13 cellular contexts compared by ENCODE assay signal in genomic region chr17:66665194-66665593, GRCh38.
DNase-seq lines count a peak whose midpoint lies in the region; FAIRE-seq and TF ChIP-seq lines count a peak whose summit lies in the region.
"Had no signal": no experiment of that assay in that cellular context is flagged by ENCODE, and none has a peak within 500 bp of the region (broad histone marks: within the 10 kb centered on the region; RNA-seq: fewer than 3 reads in every experiment).

No MANE protein-coding gene starts in this region.

- peaks cover 19% of the 10 kb centered on the region for H3K36me3 Mint-ChIP-seq in activated naive CD8-positive, alpha-beta T cell
- H3K36me3 Mint-ChIP-seq in activated naive CD8-positive, alpha-beta T cell treated with anti-CD3 and anti-CD28 coated beads for 36 hours: peaks cover 50% of the 10 kb centered on the region
- H3K36me3 Mint-ChIP-seq in immature natural killer cell: peaks cover 0 to 3% (median 3%) of the 10 kb centered on the region in 3 donors

- peak overlapping the region; percentile 0 for H3K27ac Mint-ChIP-seq in activated naive CD8-positive, alpha-beta T cell
- no peak overlapping the region for H3K27ac Mint-ChIP-seq in activated naive CD8-positive, alpha-beta T cell treated with anti-CD3 and anti-CD28 coated beads for 36 hours
- no peak overlapping the region for H3K27ac Mint-ChIP-seq in immature natural killer cell
- H3K27ac Mint-ChIP-seq: IgD-negative memory B cell had no signal

- H3K36me3 ChIP-seq in bronchial epithelial cell (ENCODE audit: control insufficient read depth, insufficient read depth, low read length): no peaks in the 10 kb centered on the region
- H3K36me3 ChIP-seq: SJCRH30 had no signal

- FAIRE-seq in RCC 7860 (lab: Jason Lieb, UNC) (no peak), bronchial epithelial cell (lab: Jason Lieb, UNC) (no peak)
- FAIRE-seq: H54 had no signal

- TF ChIP-seq CTCF in bronchial epithelial cell (IDR thresholded peaks at IDR 0.05; ENCODE audit: insufficient read depth, low read length, severe bottlenecking): no peak

- H3K4me1 Mint-ChIP-seq in activated naive CD8-positive, alpha-beta T cell (ENCODE audit: low read depth): peaks cover 78% of the 10 kb centered on the region
- H3K4me1 Mint-ChIP-seq in activated naive CD8-positive, alpha-beta T cell treated with anti-CD3 and anti-CD28 coated beads for 36 hours: peaks cover 46% of the 10 kb centered on the region
- peaks cover 26 to 42% of the 10 kb centered on the region in 2 donors for H3K4me1 Mint-ChIP-seq in immature natural killer cell

- H3K27me3 Mint-ChIP-seq in activated naive CD8-positive, alpha-beta T cell: no peaks in the 10 kb centered on the region
- H3K27me3 Mint-ChIP-seq in activated naive CD8-positive, alpha-beta T cell treated with anti-CD3 and anti-CD28 coated beads for 36 hours: no peaks in the 10 kb centered on the region
- H3K27me3 Mint-ChIP-seq in immature natural killer cell (ENCODE audit: low read depth in 3 of 3): peaks cover 0 to 5% (median 2%) of the 10 kb centered on the region in 3 donors

- no peaks in the 10 kb centered on the region for H3K27me3 ChIP-seq in bronchial epithelial cell (ENCODE audit: control insufficient read depth, insufficient read depth, low read length)
- H3K27me3 ChIP-seq: SJCRH30 had no signal

- H3K4me3 ChIP-seq in bronchial epithelial cell (ENCODE audit: low read depth, low read length): no peak overlapping the region
- H3K4me3 ChIP-seq: SJCRH30 had no signal

- no peak overlapping the region for H3K4me3 Mint-ChIP-seq in activated naive CD8-positive, alpha-beta T cell
- H3K4me3 Mint-ChIP-seq in activated naive CD8-positive, alpha-beta T cell treated with anti-CD3 and anti-CD28 coated beads for 36 hours: no peak overlapping the region
- no peak overlapping the region for H3K4me3 Mint-ChIP-seq in immature natural killer cell
- H3K4me3 Mint-ChIP-seq: IgD-negative memory B cell had no signal

- no peak for DNase-seq in activated naive CD8-positive, alpha-beta T cell treated with anti-CD3 and anti-CD28 coated beads for 36 hours
- DNase-seq in RCC 7860 (ENCODE audit: low spot score) (peak; percentile 13), bronchial epithelial cell (ENCODE audit: low read depth) (peak; percentile 42), immature natural killer cell (no peak), activated gamma-delta T cell (lab: John Stamatoyannopoulos, UW) (no peak), NCI-H2227 treated with DMSO at 0.1 percent for 48 hours (lab: John Stamatoyannopoulos, UW) (no peak)
- DNase-seq: NCI-H1930; NCI-H446 treated with DMSO at 0.1 percent for 48 hours; NK-92 treated with Interleukin-12 subunit alpha and Interleukin-12 subunit beta, amount 100 ng/mL, for 24 hours; SJCRH30 had no signal

- no peaks in the 10 kb centered on the region for H3K9me3 Mint-ChIP-seq in activated naive CD8-positive, alpha-beta T cell (ENCODE audit: low read depth)
- peaks cover 2% of the 10 kb centered on the region for H3K9me3 Mint-ChIP-seq in activated naive CD8-positive, alpha-beta T cell treated with anti-CD3 and anti-CD28 coated beads for 36 hours
- H3K9me3 Mint-ChIP-seq in immature natural killer cell: no peaks in the 10 kb centered on the region

Comparison
In these comparisons a context has a peak if more than half of its experiments do, and no peak if none do; other contexts are left out.
1. DNase-seq: peak in RCC 7860 (single experiment) and bronchial epithelial cell (single experiment); none in activated naive CD8-positive, alpha-beta T cell treated with anti-CD3 and anti-CD28 coated beads for 36 hours (single experiment), immature natural killer cell (0 of 3), activated gamma-delta T cell (single experiment) and NCI-H2227 treated with DMSO at 0.1 percent for 48 hours (single experiment).